In genomic region chr7:154841731-154842331, GRCh38 we compare ENCODE assay signal across 20 cellular contexts.
DNase-seq lines count a peak whose midpoint lies in the region; ATAC-seq, FAIRE-seq and TF ChIP-seq lines count a peak whose summit lies in the region.
"Had no signal": no experiment of that assay in that cellular context is flagged by ENCODE, and none has a peak within 500 bp of the region (broad histone marks: within the 10 kb centered on the region; RNA-seq: fewer than 3 reads in every experiment).

No MANE protein-coding gene starts in this region.

- H3K9me3 ChIP-seq in stomach, result no peaks in the 10 kb centered on the region
- no peaks in the 10 kb centered on the region for H3K9me3 ChIP-seq in heart right ventricle
- H3K9me3 ChIP-seq: heart left ventricle, thoracic aorta had no signal

- FAIRE-seq in islet of Langerhans (lab: Jason Lieb, UNC), result peak; percentile 74
- FAIRE-seq: endothelial cell of umbilical vein, H54 had no signal

- peaks cover 0 to under 1% (median 0%) of the 10 kb centered on the region in 9 donors for H3K9me3 Mint-ChIP-seq in naive thymus-derived CD8-positive, alpha-beta T cell
- H3K9me3 Mint-ChIP-seq: activated naive CD8-positive, alpha-beta T cell treated with anti-CD3 and anti-CD28 coated beads for 36 hours had no signal

- DNase-seq in NCI-H1436 (lab: John Stamatoyannopoulos, UW), result peak; percentile 17
- no peak for DNase-seq in NCI-H1436 treated with DMSO at 0.1 percent for 48 hours (lab: John Stamatoyannopoulos, UW)
- peak; percentile 93 to 94 for DNase-seq in NCI-H526 (lab: John Stamatoyannopoulos, UW)
- DNase-seq in stomach, result peak; percentile 35
- no peak for DNase-seq in heart right ventricle
- DNase-seq in GM13977 (ENCODE audit: low spot score), result no peak
- no peak for DNase-seq in naive thymus-derived CD8-positive, alpha-beta T cell
- DNase-seq: activated CD4-positive, CD25-positive, alpha-beta regulatory T cell treated with anti-CD3 and anti-CD28 coated beads, Interleukin-2, amount 50 U/mL, for 72 hours; activated naive CD8-positive, alpha-beta T cell treated with anti-CD3 and anti-CD28 coated beads for 36 hours; caudate nucleus; CD8-positive, alpha-beta memory T cell; heart left ventricle; left ventricle myocardium superior; MM.1S; stimulated activated CD4-positive, alpha-beta T cell treated with anti-CD3 and anti-CD28 coated beads, Interleukin-12 subunit alpha, Interleukin-12 subunit beta, amount 100 ng/mL, for 4 hours; T-helper 1 cell had no signal

- no peak overlapping the region for H3K4me3 Mint-ChIP-seq in naive thymus-derived CD8-positive, alpha-beta T cell
- H3K4me3 Mint-ChIP-seq: activated naive CD8-positive, alpha-beta T cell treated with anti-CD3 and anti-CD28 coated beads for 36 hours; CD8-positive, alpha-beta memory T cell had no signal

- no peak for TF ChIP-seq EP300 in stomach (IDR thresholded peaks at IDR 0.05)

- TF ChIP-seq CTCF in stomach (IDR thresholded peaks at IDR 0.05), result no peak
- TF ChIP-seq CTCF in heart right ventricle (IDR thresholded peaks at IDR 0.05), result no peak
- no peak for TF ChIP-seq CTCF in GM13977 (IDR thresholded peaks at IDR 0.05; ENCODE audit: extremely low read depth, insufficient read depth, missing control alignments)

- no peak overlapping the region for H3K4me3 ChIP-seq in stomach
- no peak overlapping the region for H3K4me3 ChIP-seq in heart right ventricle
- H3K4me3 ChIP-seq: heart left ventricle, thoracic aorta had no signal

- H3K27ac Mint-ChIP-seq in naive thymus-derived CD8-positive, alpha-beta T cell, result peak overlapping the region in 1 of 10 donors; percentile 9
- H3K27ac Mint-ChIP-seq: activated naive CD8-positive, alpha-beta T cell treated with anti-CD3 and anti-CD28 coated beads for 36 hours; CD8-positive, alpha-beta memory T cell had no signal

- H3K36me3 ChIP-seq in stomach, result no peaks in the 10 kb centered on the region
- no peaks in the 10 kb centered on the region for H3K36me3 ChIP-seq in heart right ventricle
- H3K36me3 ChIP-seq: heart left ventricle, thoracic aorta had no signal

- intact Hi-C loops in stomach (cut with DNase I; ENCODE audit: low total_unique reads), result no loop called here
- intact Hi-C loops in heart right ventricle (cut with DNase I), result no loop called here

- H3K36me3 Mint-ChIP-seq in naive thymus-derived CD8-positive, alpha-beta T cell, result no peaks in the 10 kb centered on the region
- H3K36me3 Mint-ChIP-seq: activated naive CD8-positive, alpha-beta T cell treated with anti-CD3 and anti-CD28 coated beads for 36 hours; CD8-positive, alpha-beta memory T cell had no signal

- WGBS in stomach, 5 donors, result 31 to 37% (median 32%) methylated on average over 18 of the region's 18 CpGs
- 36 to 37% methylated on average over 18 of the region's 18 CpGs for WGBS in heart right ventricle, 2 donors

- H3K4me1 ChIP-seq in stomach, result peaks cover 0 to 18% (median 13%) of the 10 kb centered on the region in 4 donors
- H3K4me1 ChIP-seq in heart right ventricle, result no peaks in the 10 kb centered on the region
- H3K4me1 ChIP-seq: heart left ventricle had no signal

- POLR2A ChIA-PET in naive thymus-derived CD8-positive, alpha-beta T cell (lab: Charles Lee), result no interaction called here

- ATAC-seq in heart right ventricle, result no peak
- no peak for ATAC-seq in naive thymus-derived CD8-positive, alpha-beta T cell
- ATAC-seq: heart left ventricle, left ventricle myocardium superior had no signal

- in situ Hi-C loops in GM13977 (cut with MboI; ENCODE audit: low pct_unique_long_range_greater_than_20kb, low sequenced_read_pairs, unreplicated experiment), result no loop called here

- H3K27me3 ChIP-seq in stomach, result peaks cover 0 to 8% (median 0%) of the 10 kb centered on the region in 3 donors
- H3K27me3 ChIP-seq in heart right ventricle, result peaks cover 0 to 67% (median 49%) of the 10 kb centered on the region in 7 donors

- peaks cover 16 to 63% (median 30%) of the 10 kb centered on the region in 5 donors for H3K27me3 Mint-ChIP-seq in naive thymus-derived CD8-positive, alpha-beta T cell

- peaks cover 0 to 4% (median 0%) of the 10 kb centered on the region in 4 donors for H3K4me1 Mint-ChIP-seq in naive thymus-derived CD8-positive, alpha-beta T cell
- H3K4me1 Mint-ChIP-seq: activated naive CD8-positive, alpha-beta T cell treated with anti-CD3 and anti-CD28 coated beads for 36 hours; CD8-positive, alpha-beta memory T cell had no signal

- H3K27ac ChIP-seq in stomach (no peak overlapping the region), heart right ventricle (no peak overlapping the region)
- H3K27ac ChIP-seq: heart left ventricle, thoracic aorta had no signal

- no peak for TF ChIP-seq POLR2A in stomach (IDR thresholded peaks at IDR 0.05)

Comparison
In these comparisons a context has a peak if more than half of its experiments do, and no peak if none do; other contexts are left out.
1. DNase-seq: peak in NCI-H1436 (single experiment), NCI-H526 (2 of 2) and stomach (single experiment); none in NCI-H1436 treated with DMSO at 0.1 percent for 48 hours (single experiment), heart right ventricle (0 of 2), GM13977 (single experiment) and naive thymus-derived CD8-positive, alpha-beta T cell (0 of 10).